ENCODE assay signal across 18 cellular contexts in the genomic region with DNA sequence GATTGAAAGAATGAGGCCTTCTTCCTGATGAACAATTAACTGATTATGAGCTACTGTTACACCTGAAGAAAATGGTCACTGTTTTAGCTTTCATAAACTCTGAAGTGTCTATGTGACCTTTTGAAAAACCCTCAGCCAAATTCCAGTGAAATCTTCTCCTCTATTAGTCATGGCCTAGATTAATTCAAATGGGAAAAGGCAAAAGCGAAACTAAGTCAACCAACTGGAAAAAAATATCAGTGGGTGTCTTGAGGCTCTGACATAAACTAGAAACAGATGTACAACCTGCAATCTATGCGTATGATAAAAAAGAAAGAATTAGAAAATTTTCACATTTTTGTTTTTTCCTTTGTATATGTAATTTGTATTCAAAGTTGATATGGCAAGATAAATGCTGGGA.
DNase-seq lines count a peak whose midpoint lies in the region; ATAC-seq, FAIRE-seq and TF ChIP-seq lines count a peak whose summit lies in the region.
"Had no signal": no experiment of that assay in that cellular context is flagged by ENCODE, and none has a peak within 500 bp of the region (broad histone marks: within the 10 kb centered on the region; RNA-seq: fewer than 3 reads in every experiment).

No MANE protein-coding gene starts in this region.

- H3K4me1 ChIP-seq in pancreas = no peaks in the 10 kb centered on the region
- H3K4me1 ChIP-seq: A549, right lobe of liver had no signal

- peak; percentile 14 for ATAC-seq in stimulated activated naive CD8-positive, alpha-beta T cell treated with anti-CD3 and anti-CD28 coated beads, Interleukin-15, Interleukin-2, amounts not matched to agents 100 U/mL and 50 U/mL, for 24 hours
- no peak for ATAC-seq in stimulated activated naive CD8-positive, alpha-beta T cell treated with anti-CD3 and anti-CD28 coated beads, Interleukin-15, amount 100 ng/mL, for 72 hours
- no peak for ATAC-seq in HG02763 (IDR thresholded peaks at IDR 0.05; ENCODE audit: unreplicated experiment)
- no peak for ATAC-seq in pancreas
- ATAC-seq: A549, GM12878, left colon, natural killer cell, right lobe of liver had no signal

- DNase-seq in stimulated activated naive CD8-positive, alpha-beta T cell treated with anti-CD3 and anti-CD28 coated beads, Interleukin-15, Interleukin-2, amounts not matched to agents 100 U/mL and 50 U/mL, for 24 hours = no peak
- no peak for DNase-seq in stimulated activated naive CD8-positive, alpha-beta T cell treated with anti-CD3 and anti-CD28 coated beads, Interleukin-15, amount 100 ng/mL, for 72 hours
- DNase-seq in amniotic stem cell (lab: John Stamatoyannopoulos, UW) (peak; percentile 50), iris pigment epithelial cell (ENCODE audit: low read depth) (peak; percentile 76), pancreas (no peak)
- DNase-seq in stimulated activated CD4-positive, alpha-beta T cell treated with anti-CD3 and anti-CD28 coated beads, Interleukin-2, amount 100 ng/mL, for 48 hours = no peak
- DNase-seq in activated CD4-positive, alpha-beta T cell treated with anti-CD3 and anti-CD28 coated beads for 48 hours = no peak
- DNase-seq: activated naive CD4-positive, alpha-beta T cell treated with Interleukin-2 at 50 U/mL for 16 hours; left colon; natural killer cell; NCI-H510A; right lobe of liver; WERI-Rb-1 had no signal

- H3K4me1 Mint-ChIP-seq in stimulated activated naive CD8-positive, alpha-beta T cell treated with anti-CD3 and anti-CD28 coated beads, Interleukin-15, amount 100 ng/mL, for 72 hours = no peaks in the 10 kb centered on the region
- H3K4me1 Mint-ChIP-seq: natural killer cell had no signal

- no peaks in the 10 kb centered on the region for H3K9me3 Mint-ChIP-seq in stimulated activated naive CD8-positive, alpha-beta T cell treated with anti-CD3 and anti-CD28 coated beads, Interleukin-15, amount 100 ng/mL, for 72 hours
- H3K9me3 Mint-ChIP-seq: IgD-negative memory B cell, natural killer cell had no signal

- H3K27ac Mint-ChIP-seq in stimulated activated naive CD8-positive, alpha-beta T cell treated with anti-CD3 and anti-CD28 coated beads, Interleukin-15, amount 100 ng/mL, for 72 hours = no peak overlapping the region
- H3K27ac Mint-ChIP-seq: IgD-negative memory B cell, natural killer cell had no signal

- H3K9me3 ChIP-seq in pancreas = no peaks in the 10 kb centered on the region
- H3K9me3 ChIP-seq: A549, right lobe of liver had no signal

- intact Hi-C loops in pancreas (cut with DNase I) = no loop called here

- no peaks in the 10 kb centered on the region for H3K27me3 Mint-ChIP-seq in stimulated activated naive CD8-positive, alpha-beta T cell treated with anti-CD3 and anti-CD28 coated beads, Interleukin-15, amount 100 ng/mL, for 72 hours
- H3K27me3 Mint-ChIP-seq: IgD-negative memory B cell had no signal

- no peaks in the 10 kb centered on the region for H3K27me3 ChIP-seq in pancreas
- H3K27me3 ChIP-seq: right lobe of liver had no signal

- FAIRE-seq in pancreas (lab: Jason Lieb, UNC) = no peak
- FAIRE-seq: A549, endometrium, GM12878 had no signal

- H3K36me3 ChIP-seq in pancreas = no peaks in the 10 kb centered on the region
- H3K36me3 ChIP-seq: right lobe of liver, WERI-Rb-1 had no signal

- no peak overlapping the region for H3K4me3 ChIP-seq in pancreas
- H3K4me3 ChIP-seq: A549, GM12878, right lobe of liver had no signal

- no peak overlapping the region for H3K27ac ChIP-seq in pancreas
- H3K27ac ChIP-seq: A549, right lobe of liver, WERI-Rb-1 had no signal

- no peak for TF ChIP-seq CTCF in pancreas (IDR thresholded peaks at IDR 0.05)

- H3K4me3 Mint-ChIP-seq in stimulated activated naive CD8-positive, alpha-beta T cell treated with anti-CD3 and anti-CD28 coated beads, Interleukin-15, amount 100 ng/mL, for 72 hours = no peak overlapping the region
- H3K4me3 Mint-ChIP-seq: IgD-negative memory B cell, natural killer cell had no signal

- 79 to 85% methylated on average over 2 of the region's 2 CpGs for WGBS in pancreas, 2 donors

Comparison
In these comparisons a context has a peak if more than half of its experiments do, and no peak if none do; other contexts are left out.
1. DNase-seq: peak in amniotic stem cell (single experiment) and iris pigment epithelial cell (single experiment); none in stimulated activated naive CD8-positive, alpha-beta T cell treated with anti-CD3 and anti-CD28 coated beads, Interleukin-15, Interleukin-2, amounts not matched to agents 100 U/mL and 50 U/mL, for 24 hours (single experiment), stimulated activated naive CD8-positive, alpha-beta T cell treated with anti-CD3 and anti-CD28 coated beads, Interleukin-15, amount 100 ng/mL, for 72 hours (0 of 2), stimulated activated CD4-positive, alpha-beta T cell treated with anti-CD3 and anti-CD28 coated beads, Interleukin-2, amount 100 ng/mL, for 48 hours (0 of 2), activated CD4-positive, alpha-beta T cell treated with anti-CD3 and anti-CD28 coated beads for 48 hours (single experiment) and pancreas (0 of 6).